19 cellular contexts compared by ENCODE assay signal in the genomic region with DNA sequence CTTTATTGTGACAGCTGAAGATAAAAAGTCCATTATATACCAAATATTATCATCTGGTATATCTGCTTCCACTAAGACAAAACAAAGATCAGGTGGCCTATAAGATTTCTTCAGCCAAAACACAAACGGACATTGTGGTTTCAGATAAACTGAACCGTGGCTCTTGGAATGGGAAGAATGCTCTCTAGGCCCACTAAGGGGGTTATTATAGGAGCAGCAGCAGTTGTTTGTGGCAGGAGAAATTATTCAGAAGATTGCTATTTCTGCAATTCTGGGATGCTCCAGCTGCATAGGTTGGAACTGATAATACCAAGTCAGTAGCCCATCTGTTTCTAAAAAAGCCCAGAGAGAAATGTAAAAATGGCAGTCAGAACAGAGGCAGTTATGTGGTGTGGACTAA.
DNase-seq lines count a peak whose midpoint lies in the region; FAIRE-seq and TF ChIP-seq lines count a peak whose summit lies in the region.
"Had no signal": no experiment of that assay in that cellular context is flagged by ENCODE, and none has a peak within 500 bp of the region (broad histone marks: within the 10 kb centered on the region; RNA-seq: fewer than 3 reads in every experiment).

No MANE protein-coding gene starts in this region.

- no peak overlapping the region for H2AFZ ChIP-seq in SK-N-SH (ENCODE audit: low read depth)
- H2AFZ ChIP-seq: GM23338 had no signal

- no peak for TF ChIP-seq POLR2A in H54 (IDR thresholded peaks at IDR 0.05; ENCODE audit: low read depth, low read length)

- peak; percentile 56 to 99 for TF ChIP-seq EP300 in SK-N-SH (IDR thresholded peaks at IDR 0.05; ENCODE audit: borderline replicate concordance in 1 of 2, low read depth in 1 of 2, low read length in 1 of 2)

- peaks cover 20% of the 10 kb centered on the region for H3F3A ChIP-seq in SK-N-SH (replicated peaks; ENCODE audit: insufficient read depth)

- H3K27me3 ChIP-seq in SK-N-SH (ENCODE audit: insufficient read depth): no peaks in the 10 kb centered on the region
- H3K27me3 ChIP-seq: vagina had no signal

- DNase-seq in AG08395 (ENCODE audit: low spot score): peak; percentile 68
- peak; percentile 12 for DNase-seq in H54 (ENCODE audit: insufficient read length, low spot score)
- no peak for DNase-seq in SK-N-SH
- peak; percentile 96 for DNase-seq in iris pigment epithelial cell (ENCODE audit: low read depth)
- DNase-seq in T-helper 1 cell: no peak
- DNase-seq in midbrain (lab: John Stamatoyannopoulos, UW): no peak
- DNase-seq in D341Med (ENCODE audit: low spot score): no peak
- DNase-seq in effector CD4-positive, alpha-beta T cell: no peak
- DNase-seq: AML-193; mucosa of descending colon; NCI-H1417; NCI-H524 treated with DMSO at 0.1 percent for 48 hours; stimulated activated CD4-positive, alpha-beta T cell treated with anti-CD3 and anti-CD28 coated beads, Interleukin-4, amount 100 ng/mL, for 1 hour; stimulated activated naive B cell treated with anti-CD40 and anti-IgM and Interleukin-4, amounts not matched to agents 10 μg/mL and 1 μg/mL and 100 μg/mL, for 72 hours had no signal

- H3K4me2 ChIP-seq in SK-N-SH: 0 out of 2 replicates have a peak overlapping the region, but pooled peaks have one; percentile 13
- H3K4me2 ChIP-seq: GM23338 had no signal

- H3K9ac ChIP-seq in SK-N-SH: no peak overlapping the region

- peak overlapping the region; percentile 26 to 90; a peak in 3 of 4 replicates for H3K27ac ChIP-seq in SK-N-SH (ENCODE audit: low read depth in 2 of 2, low read length in 1 of 2)
- H3K27ac ChIP-seq: prostate gland, RWPE1, vagina had no signal

- H3K79me2 ChIP-seq in SK-N-SH (ENCODE audit: insufficient read depth): no peaks in the 10 kb centered on the region

- POLR2A ChIA-PET in SK-N-SH (lab: Yijun Ruan, JAX): interaction anchor here (0.6 kb wide), 1 partner anchor 520 kb away, joined by 4 read pairs; no protein-coding TSS in a partner anchor

- 0 out of 2 replicates have a peak, but pooled peaks have one; percentile 1 for TF ChIP-seq RAD21 in SK-N-SH (IDR thresholded peaks at IDR 0.05; ENCODE audit: low read length)

- no peak for FAIRE-seq in H54 (lab: Jason Lieb, UNC)
- FAIRE-seq: TTC549 had no signal

- no peaks in the 10 kb centered on the region for H3K9me3 ChIP-seq in SK-N-SH
- H3K9me3 ChIP-seq: mucosa of descending colon, prostate gland, vagina had no signal

- peaks cover 20 to 26% of the 10 kb centered on the region in 2 experiments; a peak in 2 of 4 replicates for H3K4me1 ChIP-seq in SK-N-SH (ENCODE audit: control insufficient read depth in 1 of 2, insufficient read depth in 2 of 2, low read depth in 1 of 2, low read length in 1 of 2)
- H3K4me1 ChIP-seq: prostate gland, vagina had no signal

- no peaks in the 10 kb centered on the region for H3K9me2 ChIP-seq in SK-N-SH

- no peaks in the 10 kb centered on the region for H3K36me3 ChIP-seq in SK-N-SH (replicated peaks in 1 of 2; ENCODE audit: control insufficient read depth in 1 of 2, insufficient read depth in 2 of 2, low read length in 1 of 2)
- H3K36me3 ChIP-seq: prostate gland, vagina had no signal

- 3% methylated on average over 2 of the region's 2 CpGs for WGBS in SK-N-SH (ENCODE audit: low lambda C conversion rate)

- no peak for TF ChIP-seq CTCF in SK-N-SH (IDR thresholded peaks at IDR 0.05)

- H4K20me1 ChIP-seq in SK-N-SH (ENCODE audit: insufficient read depth): no peaks in the 10 kb centered on the region

- H3K4me3 ChIP-seq in SK-N-SH (ENCODE audit: low read depth in 2 of 2, low read length in 1 of 2): no peak overlapping the region
- H3K4me3 ChIP-seq: GM23338, mucosa of descending colon, prostate gland, vagina had no signal

- CTCF ChIA-PET in SK-N-SH (lab: Yijun Ruan, JAX): interaction anchor here (0.7 to 1.1 kb wide), 2 partner anchors 35 to 518 kb away, joined by 3 to 5 read pairs; no protein-coding TSS in a partner anchor

TF ChIP-seq in SK-N-SH, 30 proteins besides CTCF, POLR2A, EP300 and RAD21 (continues in another document):
- TF ChIP-seq EZH2phosphoT487 (IDR thresholded peaks at IDR 0.05; ENCODE audit: borderline replicate concordance, low read depth) (no peak), RCOR1 (IDR thresholded peaks at IDR 0.05; ENCODE audit: low read length) (no peak), RFX5 (IDR thresholded peaks at IDR 0.05; ENCODE audit: low read length) (no peak), MEF2A (IDR thresholded peaks at IDR 0.05; ENCODE audit: borderline replicate concordance, low read depth) (peak; percentile 68; the same call in 1 of the 2 replicates), SMC3 (IDR thresholded peaks at IDR 0.05; ENCODE audit: low read depth, low read length) (no peak), POLR2AphosphoS5 (IDR thresholded peaks at IDR 0.05; ENCODE audit: low read depth, low read length) (peak; percentile 92; the same call in 1 of the 2 replicates), REST (IDR thresholded peaks at IDR 0.05; ENCODE audit: low read depth, low read length) (0 out of 2 replicates have a peak, but pooled peaks have one; percentile 66), JUND (IDR thresholded peaks at IDR 0.05) (peak; percentile 96), ZBTB33 (IDR thresholded peaks at IDR 0.05; ENCODE audit: borderline replicate concordance, low read depth) (peak; percentile 82), CHD2 (IDR thresholded peaks at IDR 0.05; ENCODE audit: low read length, partially characterized antibody) (no peak), TEAD4 (IDR thresholded peaks at IDR 0.05; ENCODE audit: borderline replicate concordance, insufficient read depth) (peak; percentile 100), SIN3A (IDR thresholded peaks at IDR 0.05; ENCODE audit: borderline replicate concordance, low read depth, low read length) (peak; percentile 56; the same call in 1 of the 2 replicates), GATA2 (CRISPR knock-in tag; IDR thresholded peaks at IDR 0.05) (no peak), YY1 (IDR thresholded peaks at IDR 0.05; ENCODE audit: low read depth) (no peak; the same call in 1 of the 2 replicates), GABPA (IDR thresholded peaks at IDR 0.05; ENCODE audit: low read depth) (no peak), TAF1 (IDR thresholded peaks at IDR 0.05; ENCODE audit: borderline replicate concordance, low read depth, low read length) (no peak), RXRA (IDR thresholded peaks at IDR 0.05; ENCODE audit: borderline replicate concordance, low read depth) (peak; percentile 91), NFIC (IDR thresholded peaks at IDR 0.05; ENCODE audit: borderline replicate concordance) (peak; percentile 93), FOXM1 (IDR thresholded peaks at IDR 0.05; ENCODE audit: low read depth) (peak; percentile 97)
- TF ChIP-seq, protein P1, sequence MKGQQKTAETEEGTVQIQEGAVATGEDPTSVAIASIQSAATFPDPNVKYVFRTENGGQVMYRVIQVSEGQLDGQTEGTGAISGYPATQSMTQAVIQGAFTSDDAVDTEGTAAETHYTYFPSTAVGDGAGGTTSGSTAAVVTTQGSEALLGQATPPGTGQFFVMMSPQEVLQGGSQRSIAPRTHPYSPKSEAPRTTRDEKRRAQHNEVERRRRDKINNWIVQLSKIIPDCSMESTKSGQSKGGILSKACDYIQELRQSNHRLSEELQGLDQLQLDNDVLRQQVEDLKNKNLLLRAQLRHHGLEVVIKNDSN (IDR thresholded peaks at IDR 0.05; ENCODE audit: borderline replicate concordance, low read depth): peak; percentile 43; the same call in 1 of the 2 replicates
- TF ChIP-seq, protein P2, sequence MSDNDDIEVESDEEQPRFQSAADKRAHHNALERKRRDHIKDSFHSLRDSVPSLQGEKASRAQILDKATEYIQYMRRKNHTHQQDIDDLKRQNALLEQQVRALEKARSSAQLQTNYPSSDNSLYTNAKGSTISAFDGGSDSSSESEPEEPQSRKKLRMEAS (IDR thresholded peaks at IDR 0.05; ENCODE audit: low read depth): 0 out of 2 replicates have a peak, but pooled peaks have one; percentile 26

Comparison
In these comparisons a context has a peak if more than half of its experiments do, and no peak if none do; other contexts are left out.
1. DNase-seq: peak in AG08395 (single experiment), H54 (single experiment) and iris pigment epithelial cell (single experiment); none in SK-N-SH (single experiment), T-helper 1 cell (0 of 5), midbrain (single experiment), D341Med (single experiment) and effector CD4-positive, alpha-beta T cell (single experiment).